18 cellular contexts compared by ENCODE assay signal in the genomic region with DNA sequence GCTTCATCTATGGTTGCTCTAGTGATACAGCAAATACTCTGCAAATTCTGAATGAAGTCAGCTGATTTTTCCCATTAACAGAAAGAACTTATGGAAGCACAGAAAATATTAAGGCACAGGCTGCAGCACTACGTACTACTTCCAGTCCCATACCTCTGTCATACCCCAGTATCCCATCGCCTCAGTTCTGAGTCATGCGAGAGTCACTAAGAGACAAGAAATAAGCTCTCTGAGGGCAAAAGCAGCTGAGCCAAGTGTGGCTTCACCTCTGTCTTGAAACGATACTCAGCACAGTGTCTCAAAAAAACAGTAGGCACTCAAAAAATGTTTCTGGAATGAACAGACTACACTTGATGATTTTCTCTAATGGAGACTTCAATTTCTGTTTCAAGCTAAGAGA. TPM values are rescaled to one million over a fixed set of nuclear protein-coding genes. Genes with fewer than 3 reads are reported as not detected.
DNase-seq lines count a peak whose midpoint lies in the region; ATAC-seq and TF ChIP-seq lines count a peak whose summit lies in the region.
"Had no signal": no experiment of that assay in that cellular context is flagged by ENCODE, and none has a peak within 500 bp of the region (broad histone marks: within the 10 kb centered on the region; RNA-seq: fewer than 3 reads in every experiment).

No MANE protein-coding gene starts in this region.

- H3K9me3 ChIP-seq in HEK293 (ENCODE audit: control insufficient read depth, insufficient read depth, low read depth, low read length), result no peaks in the 10 kb centered on the region

- no peak overlapping the region for H3K27ac ChIP-seq in HEK293 (ENCODE audit: extremely low read depth, low read depth, low read length)
- H3K27ac ChIP-seq: BLaER1 treated with 17β-estradiol and CSF1 and Interleukin-3, amounts not matched to agents 10 nM and 100 nM had no signal

- no peaks in the 10 kb centered on the region for H3K27me3 Mint-ChIP-seq in natural killer cell (ENCODE audit: low read depth in 2 of 2)
- no peaks in the 10 kb centered on the region for H3K27me3 Mint-ChIP-seq in stimulated activated memory B cell treated with anti-CD40 and anti-IgM and Interleukin-4, amounts not matched to agents 10 μg/mL and 1 μg/mL and 100 μg/mL, for 72 hours
- H3K27me3 Mint-ChIP-seq: B cell, IgD-negative memory B cell had no signal

- H3K4me1 Mint-ChIP-seq in natural killer cell, result peaks cover 36 to 48% of the 10 kb centered on the region in 2 donors
- H3K4me1 Mint-ChIP-seq in stimulated activated memory B cell treated with anti-CD40 and anti-IgM and Interleukin-4, amounts not matched to agents 10 μg/mL and 1 μg/mL and 100 μg/mL, for 72 hours, result peaks cover 9% of the 10 kb centered on the region

- peaks cover 5 to 22% of the 10 kb centered on the region in 2 experiments; a peak in 2 of 3 replicates for H3K36me3 ChIP-seq in HEK293 (ENCODE audit: control insufficient read depth in 2 of 2, insufficient read depth in 1 of 2, low read length in 2 of 2)

- no peaks in the 10 kb centered on the region for H3K36me3 Mint-ChIP-seq in natural killer cell
- H3K36me3 Mint-ChIP-seq in stimulated activated memory B cell treated with anti-CD40 and anti-IgM and Interleukin-4, amounts not matched to agents 10 μg/mL and 1 μg/mL and 100 μg/mL, for 72 hours, result peaks cover 52% of the 10 kb centered on the region
- H3K36me3 Mint-ChIP-seq: IgD-negative memory B cell had no signal

- no peak for TF ChIP-seq CTCF in HEK293 (tag by site-specific recombination; IDR thresholded peaks at IDR 0.05)
- TF ChIP-seq CTCF in natural killer cell (IDR thresholded peaks at IDR 0.05), result no peak

- peaks cover 0 to 4% of the 10 kb centered on the region in 2 donors for H3K9me3 Mint-ChIP-seq in natural killer cell
- H3K9me3 Mint-ChIP-seq in stimulated activated memory B cell treated with anti-CD40 and anti-IgM and Interleukin-4, amounts not matched to agents 10 μg/mL and 1 μg/mL and 100 μg/mL, for 72 hours, result peaks cover 4% of the 10 kb centered on the region

- DNase-seq in ELR (ENCODE audit: low read depth), result peak; percentile 23
- DNase-seq in RKO (ENCODE audit: low spot score), result peak; percentile 65
- no peak for DNase-seq in hepatic stellate cell (ENCODE audit: low spot score)
- DNase-seq in natural killer cell, result no peak
- no peak for DNase-seq in activated CD8-positive, alpha-beta memory T cell treated with anti-CD3 and anti-CD28 coated beads for 24 hours
- DNase-seq: Calu3; CD8-positive, alpha-beta T cell; DMS79 treated with DMSO at 0.1 percent for 48 hours; H7 had no signal

- POLR2A ChIA-PET in HEK293 (lab: Yijun Ruan, JAX), result interaction anchor here (0.7 kb wide), 1 partner anchor 48 kb away, joined by 4 read pairs; the partner anchor contains the start of gene EZH2

- intact Hi-C loops in natural killer cell (cut with micrococcal nuclease), result no loop called here

- H3K4me3 Mint-ChIP-seq in natural killer cell, result no peak overlapping the region
- no peak overlapping the region for H3K4me3 Mint-ChIP-seq in stimulated activated memory B cell treated with anti-CD40 and anti-IgM and Interleukin-4, amounts not matched to agents 10 μg/mL and 1 μg/mL and 100 μg/mL, for 72 hours
- H3K4me3 Mint-ChIP-seq: B cell; CD8-positive, alpha-beta T cell had no signal

- peak overlapping the region in 1 of 2 donors; percentile 30 for H3K27ac Mint-ChIP-seq in natural killer cell
- H3K27ac Mint-ChIP-seq in stimulated activated memory B cell treated with anti-CD40 and anti-IgM and Interleukin-4, amounts not matched to agents 10 μg/mL and 1 μg/mL and 100 μg/mL, for 72 hours, result no peak overlapping the region
- H3K27ac Mint-ChIP-seq: B cell; CD8-positive, alpha-beta T cell; IgD-negative memory B cell had no signal

- no peak overlapping the region for H3K4me3 ChIP-seq in HEK293 (ENCODE audit: low read depth, low read length)
- H3K4me3 ChIP-seq: BLaER1 treated with 17β-estradiol and CSF1 and Interleukin-3, amounts not matched to agents 10 nM and 100 nM; GM12878 had no signal

- H3K4me1 ChIP-seq in HEK293 (ENCODE audit: control insufficient read depth, insufficient read depth, low read length), result no peaks in the 10 kb centered on the region

- CTCF ChIA-PET in HEK293 (lab: Yijun Ruan, JAX), result interaction anchor here (0.7 kb wide), 1 partner anchor 416 kb away, joined by 3 read pairs; no protein-coding TSS in a partner anchor

- peak; percentile 22 for ATAC-seq in esophagus mucosa
- ATAC-seq in natural killer cell, result no peak
- no peak for ATAC-seq in stimulated activated memory B cell treated with anti-CD40 and anti-IgM and Interleukin-4, amounts not matched to agents 10 μg/mL and 1 μg/mL and 100 μg/mL, for 72 hours
- ATAC-seq: CD8-positive, alpha-beta T cell; GM12878; HCT116; HepG2 had no signal

TF ChIP-seq in HEK293, 187 proteins besides CTCF, POLR2A, EP300 and RAD21:
- TF ChIP-seq, protein P1, sequence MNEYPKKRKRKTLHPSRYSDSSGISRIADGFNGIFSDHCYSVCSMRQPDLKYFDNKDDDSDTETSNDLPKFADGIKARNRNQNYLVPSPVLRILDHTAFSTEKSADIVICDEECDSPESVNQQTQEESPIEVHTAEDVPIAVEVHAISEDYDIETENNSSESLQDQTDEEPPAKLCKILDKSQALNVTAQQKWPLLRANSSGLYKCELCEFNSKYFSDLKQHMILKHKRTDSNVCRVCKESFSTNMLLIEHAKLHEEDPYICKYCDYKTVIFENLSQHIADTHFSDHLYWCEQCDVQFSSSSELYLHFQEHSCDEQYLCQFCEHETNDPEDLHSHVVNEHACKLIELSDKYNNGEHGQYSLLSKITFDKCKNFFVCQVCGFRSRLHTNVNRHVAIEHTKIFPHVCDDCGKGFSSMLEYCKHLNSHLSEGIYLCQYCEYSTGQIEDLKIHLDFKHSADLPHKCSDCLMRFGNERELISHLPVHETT (tag by site-specific recombination; IDR thresholded peaks at IDR 0.05), result no peak
- TF ChIP-seq SETDB1 (IDR thresholded peaks at IDR 0.05; ENCODE audit: insufficient read length, low read length), result peak; percentile 18

RNA-seq across cellular contexts. Expression of gene EZH2, which starts 48.2 kb away (rescaled TPM):
- total RNA-seq in esophagus mucosa (13.4 TPM), natural killer cell (10 to 100 TPM; 33.4 to 42.7 (median 35.8) TPM)

Comparison
In these comparisons a context has a peak if more than half of its experiments do, and no peak if none do; other contexts are left out.
1. DNase-seq: peak in ELR (single experiment) and RKO (single experiment); none in hepatic stellate cell (single experiment), natural killer cell (single experiment) and activated CD8-positive, alpha-beta memory T cell treated with anti-CD3 and anti-CD28 coated beads for 24 hours (single experiment).